ENCODE assay signal across 20 cellular contexts in genomic region chr22:47377926-47378560, GRCh38.
"Had no signal": no experiment of that assay in that cellular context is flagged by ENCODE, and none has a peak within 500 bp of the region (broad histone marks: within the 10 kb centered on the region; RNA-seq: fewer than 3 reads in every experiment).

No MANE protein-coding gene starts in this region.

- DNase-seq: activated CD4-positive, alpha-beta T cell treated with anti-CD3 and anti-CD28 coated beads, Interleukin-2, amount 10 ng/mL, durations not matched to agents 7 days and 5 days; activated CD4-positive, CD25-positive, alpha-beta regulatory T cell treated with anti-CD3 and anti-CD28 coated beads, Interleukin-2, amount 50 U/mL, for 72 hours; activated CD8-positive, alpha-beta T cell treated with anti-CD3 and anti-CD28 coated beads for 36 hours; activated gamma-delta T cell; activated naive CD4-positive, alpha-beta T cell treated with anti-CD3 and anti-CD28 coated beads, Interleukin-2, amount 10 ng/mL, durations not matched to agents 7 days and 5 days; activated naive CD8-positive, alpha-beta T cell treated with anti-CD3 and anti-CD28 coated beads, Interleukin-2, amount 50 U/mL, for 24 hours; amygdala; central memory CD4-positive, alpha-beta T cell; dermis blood vessel endothelial cell; effector CD4-positive, alpha-beta T cell; left cardiac atrium; left ventricle myocardium superior; psoas muscle; stimulated activated naive CD8-positive, alpha-beta T cell treated with anti-CD3 and anti-CD28 coated beads, Interleukin-15, Interleukin-2, amounts not matched to agents 100 U/mL and 50 U/mL, for 24 hours; T-helper 1 cell; testis; transverse colon had no signal

- H3K36me3 ChIP-seq: pancreas, transverse colon had no signal

- H3K9me3 ChIP-seq: pancreas, psoas muscle, testis, transverse colon had no signal

- H3K4me3 ChIP-seq: pancreas, psoas muscle, testis, transverse colon had no signal

- H3K27ac Mint-ChIP-seq: activated CD4-positive, alpha-beta T cell treated with anti-CD3 and anti-CD28 coated beads, Interleukin-2, amount 10 ng/mL, durations not matched to agents 7 days and 5 days; activated CD8-positive, alpha-beta T cell treated with anti-CD3 and anti-CD28 coated beads for 36 hours; activated naive CD4-positive, alpha-beta T cell treated with anti-CD3 and anti-CD28 coated beads, Interleukin-2, amount 10 ng/mL, durations not matched to agents 7 days and 5 days; nephron; T-helper 2 cell treated with Interferon-gamma antibody and Interleukin-4, amounts not matched to agents 5 μg/mL and 100 μg/mL, for 36 hours had no signal

- H3K27me3 ChIP-seq: pancreas, testis, transverse colon had no signal

- H3K4me3 Mint-ChIP-seq: activated CD4-positive, alpha-beta T cell treated with anti-CD3 and anti-CD28 coated beads, Interleukin-2, amount 10 ng/mL, durations not matched to agents 7 days and 5 days; activated CD8-positive, alpha-beta T cell treated with anti-CD3 and anti-CD28 coated beads for 36 hours; activated naive CD4-positive, alpha-beta T cell treated with anti-CD3 and anti-CD28 coated beads, Interleukin-2, amount 10 ng/mL, durations not matched to agents 7 days and 5 days; activated naive CD8-positive, alpha-beta T cell treated with anti-CD3 and anti-CD28 coated beads, Interleukin-2, amount 50 U/mL, for 24 hours; nephron; T-helper 2 cell treated with Interferon-gamma antibody and Interleukin-4, amounts not matched to agents 5 μg/mL and 100 μg/mL, for 36 hours had no signal

- H3K4me1 Mint-ChIP-seq: activated CD4-positive, alpha-beta T cell treated with anti-CD3 and anti-CD28 coated beads, Interleukin-2, amount 10 ng/mL, durations not matched to agents 7 days and 5 days; activated naive CD4-positive, alpha-beta T cell treated with anti-CD3 and anti-CD28 coated beads, Interleukin-2, amount 10 ng/mL, durations not matched to agents 7 days and 5 days; activated naive CD8-positive, alpha-beta T cell treated with anti-CD3 and anti-CD28 coated beads, Interleukin-2, amount 50 U/mL, for 24 hours; nephron had no signal

- H3K27ac ChIP-seq: pancreas, psoas muscle, testis, transverse colon had no signal

- H3K27me3 Mint-ChIP-seq: activated CD4-positive, alpha-beta T cell treated with anti-CD3 and anti-CD28 coated beads, Interleukin-2, amount 10 ng/mL, durations not matched to agents 7 days and 5 days; activated CD8-positive, alpha-beta T cell treated with anti-CD3 and anti-CD28 coated beads for 36 hours; activated naive CD4-positive, alpha-beta T cell treated with anti-CD3 and anti-CD28 coated beads, Interleukin-2, amount 10 ng/mL, durations not matched to agents 7 days and 5 days; activated naive CD8-positive, alpha-beta T cell treated with anti-CD3 and anti-CD28 coated beads, Interleukin-2, amount 50 U/mL, for 24 hours had no signal

- H3K36me3 Mint-ChIP-seq: activated naive CD4-positive, alpha-beta T cell treated with anti-CD3 and anti-CD28 coated beads, Interleukin-2, amount 10 ng/mL, durations not matched to agents 7 days and 5 days had no signal

- ATAC-seq: activated CD8-positive, alpha-beta T cell treated with anti-CD3 and anti-CD28 coated beads for 36 hours; activated naive CD8-positive, alpha-beta T cell treated with anti-CD3 and anti-CD28 coated beads, Interleukin-2, amount 50 U/mL, for 24 hours; left cardiac atrium; left ventricle myocardium superior; pancreas; psoas muscle; stimulated activated naive CD8-positive, alpha-beta T cell treated with anti-CD3 and anti-CD28 coated beads, Interleukin-15, Interleukin-2, amounts not matched to agents 100 U/mL and 50 U/mL, for 24 hours had no signal
